ENCODE assay signal across 17 cellular contexts in genomic region chr10:18279202-18279601, GRCh38.
A peak's percentile ranks its signal among the peaks of the same experiment; 100 is the strongest.
DNase-seq lines count a peak whose midpoint lies in the region; ATAC-seq and TF ChIP-seq lines count a peak whose summit lies in the region.
"Had no signal": no experiment of that assay in that cellular context is flagged by ENCODE, and none has a peak within 500 bp of the region (broad histone marks: within the 10 kb centered on the region; RNA-seq: fewer than 3 reads in every experiment).

No MANE protein-coding gene starts in this region.

- H2BK5ac ChIP-seq in IMR-90 (ENCODE audit: low read depth, low read length, poor library complexity, severe bottlenecking), result no peak overlapping the region

- no peak overlapping the region for H2AK9ac ChIP-seq in IMR-90 (replicated peaks; ENCODE audit: low read depth, low read length, poor library complexity)

- H3K27ac Mint-ChIP-seq in T-helper 17 cell (no peak overlapping the region), immature natural killer cell (no peak overlapping the region)
- H3K27ac Mint-ChIP-seq in activated T-helper 1 cell treated with anti-CD3 and anti-CD28 coated beads, Interleukin-12 subunit alpha, Interleukin-12 subunit beta, Interleukin-2, Interleukin-4 antibody, amounts not matched to agents 30 ng/mL and 10 ng/mL and 1 ng/mL, durations not matched to agents 14 hours and 24 hours and 36 hours, result no peak overlapping the region
- H3K27ac Mint-ChIP-seq in naive thymus-derived CD8-positive, alpha-beta T cell, result peak overlapping the region in 1 of 10 donors; percentile 67
- H3K27ac Mint-ChIP-seq: activated CD4-positive, alpha-beta memory T cell treated with anti-CD3 and anti-CD28 coated beads, Interleukin-2, amount 10 ng/mL, durations not matched to agents 7 days and 5 days; nephron progenitor cell had no signal

- no peaks in the 10 kb centered on the region for H4K20me1 ChIP-seq in IMR-90 (ENCODE audit: insufficient read depth, low read length)

- no peak for TF ChIP-seq CTCF in IMR-90 (conservative IDR thresholded peaks at IDR 0.05; ENCODE audit: low read depth, low read length)
- TF ChIP-seq CTCF in foreskin fibroblast (IDR thresholded peaks at IDR 0.05; ENCODE audit: low read depth, low read length), result no peak

- no peak for TF ChIP-seq POLR2A in IMR-90 (IDR thresholded peaks at IDR 0.05; ENCODE audit: low read depth, low read length)

- no peaks in the 10 kb centered on the region; the same call in 1 of the 2 replicates for H3K27me3 ChIP-seq in IMR-90 (ENCODE audit: control insufficient read depth, insufficient read depth, low read length)
- H3K27me3 ChIP-seq: adrenal gland had no signal

- no peaks in the 10 kb centered on the region for H3K9me3 Mint-ChIP-seq in activated T-helper 1 cell treated with anti-CD3 and anti-CD28 coated beads, Interleukin-12 subunit alpha, Interleukin-12 subunit beta, Interleukin-2, Interleukin-4 antibody, amounts not matched to agents 30 ng/mL and 10 ng/mL and 1 ng/mL, durations not matched to agents 14 hours and 24 hours and 36 hours
- H3K9me3 Mint-ChIP-seq in naive thymus-derived CD8-positive, alpha-beta T cell, result no peaks in the 10 kb centered on the region
- H3K9me3 Mint-ChIP-seq in immature natural killer cell, result no peaks in the 10 kb centered on the region
- H3K9me3 Mint-ChIP-seq: activated CD4-positive, alpha-beta memory T cell treated with anti-CD3 and anti-CD28 coated beads, Interleukin-2, amount 10 ng/mL, durations not matched to agents 7 days and 5 days; dendritic cell treated with granulocyte-macrophage colony-stimulating factor and Interleukin-4, amounts not matched to agents 40 ng/mL and 50 ng/mL, for 4 days; nephron progenitor cell had no signal

- ATAC-seq in IMR-90 (ENCODE audit: low read depth) (peak; percentile 53), T-helper 17 cell (peak; percentile 10), GM18519 (IDR thresholded peaks at IDR 0.05; ENCODE audit: low FRiP score, unreplicated experiment) (no peak)
- ATAC-seq in naive thymus-derived CD8-positive, alpha-beta T cell, result no peak
- ATAC-seq: esophagus mucosa had no signal

- H3K4me2 ChIP-seq in IMR-90 (ENCODE audit: low read depth, low read length), result no peak overlapping the region

- no peak overlapping the region for H3K27ac ChIP-seq in IMR-90 (ENCODE audit: insufficient read depth, low read length)
- H3K27ac ChIP-seq: adrenal gland, thoracic aorta had no signal

- no peaks in the 10 kb centered on the region for H3K79me1 ChIP-seq in IMR-90 (ENCODE audit: low read depth in 1 of 2, low read length in 2 of 2)

- TF ChIP-seq RAD21 in IMR-90 (IDR thresholded peaks at IDR 0.05; ENCODE audit: low read length), result no peak

- no CpG with 5 or more reads among the region's 4 CpGs for WGBS in IMR-90 (ENCODE audit: extremely low coverage in 2 of 2, insufficient read length in 1 of 2), 2 experiments

- H3K9me3 ChIP-seq in IMR-90 (ENCODE audit: control insufficient read depth, insufficient read depth, low read length) (no peaks in the 10 kb centered on the region), T-helper 17 cell (ENCODE audit: control insufficient read depth, low read length, poor library complexity, severe bottlenecking) (peaks cover 3% of the 10 kb centered on the region)
- H3K9me3 ChIP-seq: adrenal gland, thoracic aorta had no signal

- H3K4me1 Mint-ChIP-seq in T-helper 17 cell (no peaks in the 10 kb centered on the region), immature natural killer cell (no peaks in the 10 kb centered on the region)
- H3K4me1 Mint-ChIP-seq in activated T-helper 1 cell treated with anti-CD3 and anti-CD28 coated beads, Interleukin-12 subunit alpha, Interleukin-12 subunit beta, Interleukin-2, Interleukin-4 antibody, amounts not matched to agents 30 ng/mL and 10 ng/mL and 1 ng/mL, durations not matched to agents 14 hours and 24 hours and 36 hours (ENCODE audit: low read depth), result no peaks in the 10 kb centered on the region
- H3K4me1 Mint-ChIP-seq in naive thymus-derived CD8-positive, alpha-beta T cell, result no peaks in the 10 kb centered on the region
- H3K4me1 Mint-ChIP-seq: activated CD4-positive, alpha-beta memory T cell treated with anti-CD3 and anti-CD28 coated beads, Interleukin-2, amount 10 ng/mL, durations not matched to agents 7 days and 5 days; nephron progenitor cell had no signal

- no peak overlapping the region for H4K91ac ChIP-seq in IMR-90 (ENCODE audit: insufficient read depth, low read depth, low read length)

- no peak overlapping the region for H3K23ac ChIP-seq in IMR-90 (ENCODE audit: low read depth, low read length)

- H3K14ac ChIP-seq in IMR-90 (replicated peaks; ENCODE audit: low read depth, low read length), result no peak overlapping the region

- dilution Hi-C loops in IMR-90 (cut with HindIII; ENCODE audit: low sequenced_read_pairs, unreplicated experiment), result no loop called here

- no peak overlapping the region for H4K5ac ChIP-seq in IMR-90 (ENCODE audit: low read depth, low read length)

- no peak overlapping the region for H3K18ac ChIP-seq in IMR-90 (ENCODE audit: low read depth, low read length)

- H2AFZ ChIP-seq in IMR-90 (replicated peaks; ENCODE audit: low read length, poor library complexity), result no peak overlapping the region

- no peaks in the 10 kb centered on the region for H3K9me1 ChIP-seq in IMR-90 (ENCODE audit: insufficient read depth, low read length)

- H2BK20ac ChIP-seq in IMR-90 (ENCODE audit: low read depth, low read length), result no peak overlapping the region

- no peak overlapping the region for H3K9ac ChIP-seq in IMR-90 (ENCODE audit: low read depth, low read length)

- no peak overlapping the region for H4K8ac ChIP-seq in IMR-90 (ENCODE audit: low read depth in 2 of 2, low read length in 2 of 2)

- H3K4me3 ChIP-seq in IMR-90 (ENCODE audit: insufficient read depth, low read depth, low read length) (no peak overlapping the region), foreskin fibroblast (ENCODE audit: low read depth in 1 of 2, low read length in 2 of 2) (no peak overlapping the region)
- H3K4me3 ChIP-seq: adrenal gland, thoracic aorta had no signal

- no peak overlapping the region for H2AK5ac ChIP-seq in IMR-90 (ENCODE audit: low read depth, low read length)

- H3K4ac ChIP-seq in IMR-90 (ENCODE audit: low read depth, low read length), result no peak overlapping the region

- H3K36me3 Mint-ChIP-seq in T-helper 17 cell (ENCODE audit: low read depth) (no peaks in the 10 kb centered on the region), immature natural killer cell (no peaks in the 10 kb centered on the region)
- no peaks in the 10 kb centered on the region for H3K36me3 Mint-ChIP-seq in activated T-helper 1 cell treated with anti-CD3 and anti-CD28 coated beads, Interleukin-12 subunit alpha, Interleukin-12 subunit beta, Interleukin-2, Interleukin-4 antibody, amounts not matched to agents 30 ng/mL and 10 ng/mL and 1 ng/mL, durations not matched to agents 14 hours and 24 hours and 36 hours (ENCODE audit: low read depth)
- no peaks in the 10 kb centered on the region for H3K36me3 Mint-ChIP-seq in naive thymus-derived CD8-positive, alpha-beta T cell

- H3K27me3 Mint-ChIP-seq in T-helper 17 cell, result no peaks in the 10 kb centered on the region
- H3K27me3 Mint-ChIP-seq in activated T-helper 1 cell treated with anti-CD3 and anti-CD28 coated beads, Interleukin-12 subunit alpha, Interleukin-12 subunit beta, Interleukin-2, Interleukin-4 antibody, amounts not matched to agents 30 ng/mL and 10 ng/mL and 1 ng/mL, durations not matched to agents 14 hours and 24 hours and 36 hours (ENCODE audit: insufficient read depth), result no peaks in the 10 kb centered on the region
- peaks cover 0 to 6% (median 2%) of the 10 kb centered on the region in 5 donors for H3K27me3 Mint-ChIP-seq in naive thymus-derived CD8-positive, alpha-beta T cell
- peaks cover 0 to 2% (median 0%) of the 10 kb centered on the region in 3 donors for H3K27me3 Mint-ChIP-seq in immature natural killer cell (ENCODE audit: low read depth in 3 of 3)
- H3K27me3 Mint-ChIP-seq: activated CD4-positive, alpha-beta memory T cell treated with anti-CD3 and anti-CD28 coated beads, Interleukin-2, amount 10 ng/mL, durations not matched to agents 7 days and 5 days; dendritic cell treated with granulocyte-macrophage colony-stimulating factor and Interleukin-4, amounts not matched to agents 40 ng/mL and 50 ng/mL, for 4 days had no signal

- H3K4me3 Mint-ChIP-seq in T-helper 17 cell (no peak overlapping the region), immature natural killer cell (no peak overlapping the region)
- H3K4me3 Mint-ChIP-seq in activated T-helper 1 cell treated with anti-CD3 and anti-CD28 coated beads, Interleukin-12 subunit alpha, Interleukin-12 subunit beta, Interleukin-2, Interleukin-4 antibody, amounts not matched to agents 30 ng/mL and 10 ng/mL and 1 ng/mL, durations not matched to agents 14 hours and 24 hours and 36 hours, result no peak overlapping the region
- no peak overlapping the region for H3K4me3 Mint-ChIP-seq in naive thymus-derived CD8-positive, alpha-beta T cell
- H3K4me3 Mint-ChIP-seq: activated CD4-positive, alpha-beta memory T cell treated with anti-CD3 and anti-CD28 coated beads, Interleukin-2, amount 10 ng/mL, durations not matched to agents 7 days and 5 days; dendritic cell treated with granulocyte-macrophage colony-stimulating factor and Interleukin-4, amounts not matched to agents 40 ng/mL and 50 ng/mL, for 4 days; nephron progenitor cell had no signal

- H3K36me3 ChIP-seq in IMR-90 (ENCODE audit: control insufficient read depth, insufficient read depth, low read length), result no peaks in the 10 kb centered on the region
- H3K36me3 ChIP-seq: adrenal gland, thoracic aorta had no signal

- no peak overlapping the region for H3K56ac ChIP-seq in IMR-90 (ENCODE audit: extremely low read depth, insufficient read depth, low read length)

- CTCF ChIA-PET in IMR-90 (lab: Yijun Ruan, JAX), result no interaction called here

- no TSS peak for BruUV-seq in IMR-90 (replicated peaks; lab: Mats Ljungman, UMichigan)

- no peak overlapping the region for H2BK15ac ChIP-seq in IMR-90 (ENCODE audit: low read depth, low read length)

- intact Hi-C loops in IMR-90 (cut with micrococcal nuclease), result no loop called here
- intact Hi-C loops in activated T-helper 1 cell treated with anti-CD3 and anti-CD28 coated beads, Interleukin-12 subunit alpha, Interleukin-12 subunit beta, Interleukin-2, Interleukin-4 antibody, amounts not matched to agents 30 ng/mL and 10 ng/mL and 1 ng/mL, durations not matched to agents 14 hours and 24 hours and 36 hours (cut with micrococcal nuclease), result no loop called here

- POLR2A ChIA-PET in IMR-90 (lab: Charles Lee; ENCODE audit: unreplicated experiment), result no interaction called here
- POLR2A ChIA-PET in naive thymus-derived CD8-positive, alpha-beta T cell (lab: Charles Lee), result no interaction called here

- no peak overlapping the region for H2BK120ac ChIP-seq in IMR-90 (ENCODE audit: low read depth, low read length)

- in situ Hi-C loops in IMR-90 (cut with MboI; ENCODE audit: low sequenced_read_pairs), result no loop called here

- no peaks in the 10 kb centered on the region for H3K4me1 ChIP-seq in IMR-90 (ENCODE audit: control insufficient read depth, insufficient read depth, low read length)
- H3K4me1 ChIP-seq: adrenal gland had no signal

- peak; percentile 18 for DNase-seq in AG08395 (ENCODE audit: low spot score)
- peak; percentile 61 for DNase-seq in IMR-90
- DNase-seq in T-helper 17 cell, result no peak
- peak; percentile 53 to 79 for DNase-seq in foreskin fibroblast
- no peak for DNase-seq in activated T-helper 1 cell treated with anti-CD3 and anti-CD28 coated beads, Interleukin-12 subunit alpha, Interleukin-12 subunit beta, Interleukin-2, Interleukin-4 antibody, amounts not matched to agents 30 ng/mL and 10 ng/mL and 1 ng/mL, durations not matched to agents 14 hours and 24 hours and 36 hours (ENCODE audit: low spot score)
- DNase-seq in naive thymus-derived CD8-positive, alpha-beta T cell, result no peak
- no peak for DNase-seq in immature natural killer cell
- DNase-seq: activated CD4-positive, alpha-beta memory T cell treated with anti-CD3 and anti-CD28 coated beads, Interleukin-2, amount 10 ng/mL, durations not matched to agents 7 days and 5 days; adrenal gland; NCI-H446 treated with DMSO at 0.1 percent for 48 hours; nephron progenitor cell; stimulated activated CD4-positive, alpha-beta T cell treated with anti-CD3 and anti-CD28 coated beads, Interleukin-2, amount 100 ng/mL, for 24 hours; stimulated activated CD8-positive, alpha-beta memory T cell treated with anti-CD3 and anti-CD28 coated beads, Interleukin-4, amount 100 ng/mL, for 48 hours had no signal

Comparison
In these comparisons a context has a peak if more than half of its experiments do, and no peak if none do; other contexts are left out.
1. DNase-seq: peak in AG08395 (single experiment), IMR-90 (single experiment) and foreskin fibroblast (2 of 2); none in T-helper 17 cell (0 of 3), activated T-helper 1 cell treated with anti-CD3 and anti-CD28 coated beads, Interleukin-12 subunit alpha, Interleukin-12 subunit beta, Interleukin-2, Interleukin-4 antibody, amounts not matched to agents 30 ng/mL and 10 ng/mL and 1 ng/mL, durations not matched to agents 14 hours and 24 hours and 36 hours (single experiment), naive thymus-derived CD8-positive, alpha-beta T cell (0 of 10) and immature natural killer cell (0 of 3).
2. ATAC-seq: peak in IMR-90 (single experiment) and T-helper 17 cell (single experiment); none in naive thymus-derived CD8-positive, alpha-beta T cell (0 of 2) and GM18519 (single experiment).